Comparison of ENCODE assay signal across 8 cellular contexts in genomic region chr7:149799397-149800168, GRCh38. TPM values are rescaled to one million over a fixed set of nuclear protein-coding genes. Genes with fewer than 3 reads are reported as not detected.
DNase-seq lines count a peak whose midpoint lies in the region; ATAC-seq and TF ChIP-seq lines count a peak whose summit lies in the region.

No MANE protein-coding gene starts in this region.

- H3K9me3 ChIP-seq in CD4-positive, CD25-positive, alpha-beta regulatory T cell (ENCODE audit: control insufficient read depth in 2 of 2, low read length in 2 of 2) = no peaks in the 10 kb centered on the region

- no peak for TF ChIP-seq POLR2A in erythroblast (IDR thresholded peaks at IDR 0.05; ENCODE audit: low read length)

- no peaks in the 10 kb centered on the region for H3K4me1 Mint-ChIP-seq in CD4-positive, CD25-positive, alpha-beta regulatory T cell

- H3K4me3 ChIP-seq in CD4-positive, CD25-positive, alpha-beta regulatory T cell (ENCODE audit: low read depth, low read length) = no peak overlapping the region

- H3K27me3 Mint-ChIP-seq in CD4-positive, CD25-positive, alpha-beta regulatory T cell = peaks cover 6% of the 10 kb centered on the region

- no peak overlapping the region for H3K27ac ChIP-seq in CD4-positive, CD25-positive, alpha-beta regulatory T cell (ENCODE audit: insufficient read depth, low read length, poor library complexity, severe bottlenecking)

- ATAC-seq in CD4-positive, CD25-positive, alpha-beta regulatory T cell (ENCODE audit: low read depth in 2 of 2) = no peak
- ATAC-seq in HG03354 (IDR thresholded peaks at IDR 0.05; ENCODE audit: poor library complexity, severe bottlenecking, unreplicated experiment) (peak; percentile 50), GM21786 (IDR thresholded peaks at IDR 0.05; ENCODE audit: unreplicated experiment) (no peak)

- DNase-seq in CD4-positive, CD25-positive, alpha-beta regulatory T cell = peak; percentile 45 to 50 (median 48)
- peak; percentile 69 for DNase-seq in activated CD4-positive, alpha-beta T cell treated with anti-CD3 and anti-CD28 coated beads, Interleukin-2, amount 50 U/mL, for 1 hour
- peak; percentile 36 to 54 for DNase-seq in erythroblast (lab: John Stamatoyannopoulos, UW)
- DNase-seq in stimulated activated CD4-positive, alpha-beta T cell treated with anti-CD3 and anti-CD28 coated beads, Interleukin-4, amount 100 ng/mL, for 1 hour = peak; percentile 62
- no peak for DNase-seq in GOT3 (lab: John Stamatoyannopoulos, UW)
- DNase-seq in DMS79 treated with DMSO at 0.1 percent for 48 hours (lab: John Stamatoyannopoulos, UW) = no peak

- H3K9me3 Mint-ChIP-seq in CD4-positive, CD25-positive, alpha-beta regulatory T cell = no peaks in the 10 kb centered on the region

- no peaks in the 10 kb centered on the region for H3K36me3 Mint-ChIP-seq in CD4-positive, CD25-positive, alpha-beta regulatory T cell

- no peak overlapping the region for H3K4me3 Mint-ChIP-seq in CD4-positive, CD25-positive, alpha-beta regulatory T cell

- no peaks in the 10 kb centered on the region for H3K27me3 ChIP-seq in CD4-positive, CD25-positive, alpha-beta regulatory T cell (ENCODE audit: control insufficient read depth, insufficient read depth, low read length)

- H3K36me3 ChIP-seq in CD4-positive, CD25-positive, alpha-beta regulatory T cell (ENCODE audit: control insufficient read depth, insufficient read depth, low read length) = no peaks in the 10 kb centered on the region

- no peak overlapping the region for H3K27ac Mint-ChIP-seq in CD4-positive, CD25-positive, alpha-beta regulatory T cell

- H3K4me1 ChIP-seq in CD4-positive, CD25-positive, alpha-beta regulatory T cell (ENCODE audit: control insufficient read depth, insufficient read depth, low read length, poor library complexity, severe bottlenecking) = no peaks in the 10 kb centered on the region

RNA-seq across cellular contexts. Expression of gene ZNF467, which starts 26.2 kb away (rescaled TPM):
- 1.1 TPM for total RNA-seq in CD4-positive, CD25-positive, alpha-beta regulatory T cell
- 1 to 10 TPM in 2 of 4 donors, under 1 TPM in 2; 0.76 to 2.3 (median 1.1) TPM for polyA plus RNA-seq in CD4-positive, CD25-positive, alpha-beta regulatory T cell

RNA-seq across cellular contexts. Expression of gene ZNF862, which starts 38.6 kb away (rescaled TPM):
- 32.8 TPM for total RNA-seq in CD4-positive, CD25-positive, alpha-beta regulatory T cell
- 1 to 10 TPM; 5.3 to 7.6 (median 6.6) TPM for polyA plus RNA-seq in CD4-positive, CD25-positive, alpha-beta regulatory T cell

Comparison
In these comparisons a context has a peak if more than half of its experiments do, and no peak if none do; other contexts are left out.
1. DNase-seq: peak in CD4-positive, CD25-positive, alpha-beta regulatory T cell (3 of 3), activated CD4-positive, alpha-beta T cell treated with anti-CD3 and anti-CD28 coated beads, Interleukin-2, amount 50 U/mL, for 1 hour (single experiment), erythroblast (2 of 2) and stimulated activated CD4-positive, alpha-beta T cell treated with anti-CD3 and anti-CD28 coated beads, Interleukin-4, amount 100 ng/mL, for 1 hour (single experiment); none in GOT3 (single experiment) and DMS79 treated with DMSO at 0.1 percent for 48 hours (single experiment).